In the genomic region with DNA sequence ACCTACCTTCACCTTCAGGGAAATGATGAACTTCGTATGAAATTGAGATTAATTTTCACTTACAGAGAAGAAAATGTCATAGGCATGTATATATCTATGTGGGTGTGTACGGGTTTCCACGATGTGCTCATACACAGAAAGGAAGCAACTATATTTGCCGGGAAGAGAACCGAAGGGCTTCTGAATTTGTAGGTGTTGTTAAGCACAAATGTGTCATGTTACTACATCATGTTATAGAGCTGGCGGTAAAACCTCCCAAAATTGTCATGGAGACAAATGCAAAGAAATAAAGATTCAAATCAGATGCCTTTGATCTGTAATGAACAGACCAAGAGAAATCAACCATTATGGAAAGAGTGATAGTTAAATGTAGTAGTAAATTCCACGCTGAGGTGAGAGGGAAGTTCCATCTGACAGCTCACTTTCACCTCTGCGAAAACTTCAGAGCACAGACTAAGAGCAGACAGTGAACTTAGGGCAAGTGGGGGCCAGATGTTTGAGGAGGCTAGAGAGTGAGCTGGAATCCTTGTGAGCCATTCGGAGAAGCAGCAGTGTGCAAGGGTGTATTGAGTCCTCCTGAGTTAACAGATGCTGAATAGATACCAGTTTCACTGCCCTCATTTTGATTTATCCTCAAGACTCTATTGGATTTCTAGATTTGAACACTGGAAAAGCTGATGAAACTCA, we compare ENCODE assay signal across 6 cellular contexts.
DNase-seq lines count a peak whose midpoint lies in the region; ATAC-seq, FAIRE-seq and TF ChIP-seq lines count a peak whose summit lies in the region.
"Not testable (repeated sequence)": the region's sequence is repeated elsewhere in the genome, so short reads cannot be mapped to it uniquely, and the experiment has no call there.

No MANE protein-coding gene starts in this region.

- POLR2A ChIA-PET in CD4-positive, alpha-beta T cell (lab: Charles Lee), result not testable (repeated sequence)

- H3K4me3 ChIP-seq in bronchial epithelial cell (ENCODE audit: low read depth, low read length), result not testable (repeated sequence)

- H3K4me3 Mint-ChIP-seq in CD4-positive, alpha-beta T cell; activated T-cell treated with anti-CD3 and anti-CD28 coated beads, Interleukin-2, amount 50 U/mL, for 4 hours; activated naive CD4-positive, alpha-beta T cell treated with anti-CD3 and anti-CD28 coated beads for 36 hours; stimulated activated effector memory CD8-positive, alpha-beta T cell treated with anti-CD3 and anti-CD28 coated beads, Interleukin-12 subunit alpha, Interleukin-12 subunit beta, amount 100 ng/mL, for 72 hours: not testable (repeated sequence)

- not testable (repeated sequence) for H3K9me3 Mint-ChIP-seq in CD4-positive, alpha-beta T cell; activated T-cell treated with anti-CD3 and anti-CD28 coated beads, Interleukin-2, amount 50 U/mL, for 4 hours; activated naive CD4-positive, alpha-beta T cell treated with anti-CD3 and anti-CD28 coated beads for 36 hours; stimulated activated effector memory CD8-positive, alpha-beta T cell treated with anti-CD3 and anti-CD28 coated beads, Interleukin-12 subunit alpha, Interleukin-12 subunit beta, amount 100 ng/mL, for 72 hours

- not testable (repeated sequence) for H3K27me3 Mint-ChIP-seq in CD4-positive, alpha-beta T cell; activated T-cell treated with anti-CD3 and anti-CD28 coated beads, Interleukin-2, amount 50 U/mL, for 4 hours (ENCODE audit: low read depth); activated naive CD4-positive, alpha-beta T cell treated with anti-CD3 and anti-CD28 coated beads for 36 hours (ENCODE audit: low read depth)

- H3K36me3 ChIP-seq in bronchial epithelial cell (ENCODE audit: control insufficient read depth, insufficient read depth, low read length), result not testable (repeated sequence)

- intact Hi-C loops in CD4-positive, alpha-beta T cell (cut with DNase I, micrococcal nuclease); activated naive CD4-positive, alpha-beta T cell treated with anti-CD3 and anti-CD28 coated beads for 36 hours (cut with micrococcal nuclease): not testable (repeated sequence)

- ATAC-seq in CD4-positive, alpha-beta T cell (ENCODE audit: poor library complexity), result peak; percentile 68
- peak; percentile 91 to 93 for ATAC-seq in activated CD4-positive, CD25-positive, alpha-beta regulatory T cell treated with anti-CD3 and anti-CD28 coated beads, Interleukin-2, amount 50 U/mL, for 24 hours
- peak; percentile 92 for ATAC-seq in activated T-cell treated with anti-CD3 and anti-CD28 coated beads, Interleukin-2, amount 50 U/mL, for 4 hours
- peak; percentile 87 for ATAC-seq in stimulated activated effector memory CD8-positive, alpha-beta T cell treated with anti-CD3 and anti-CD28 coated beads, Interleukin-12 subunit alpha, Interleukin-12 subunit beta, amount 100 ng/mL, for 72 hours

- H3K27me3 ChIP-seq in CD4-positive, alpha-beta T cell (ENCODE audit: control insufficient read depth, insufficient read depth, low read length); bronchial epithelial cell (ENCODE audit: control insufficient read depth, insufficient read depth, low read length): not testable (repeated sequence)

- not testable (repeated sequence) for TF ChIP-seq CTCF in CD4-positive, alpha-beta T cell (IDR thresholded peaks at IDR 0.05); bronchial epithelial cell (IDR thresholded peaks at IDR 0.05; ENCODE audit: insufficient read depth, low read length, severe bottlenecking)

- not testable (repeated sequence) for H3K27ac ChIP-seq in CD4-positive, alpha-beta T cell (ENCODE audit: low read depth, low read length)

- H3K9me3 ChIP-seq in CD4-positive, alpha-beta T cell (ENCODE audit: control insufficient read depth, low read length), result not testable (repeated sequence)

- not testable (repeated sequence) for H3K36me3 Mint-ChIP-seq in CD4-positive, alpha-beta T cell (ENCODE audit: low read depth); activated T-cell treated with anti-CD3 and anti-CD28 coated beads, Interleukin-2, amount 50 U/mL, for 4 hours (ENCODE audit: insufficient read depth); activated naive CD4-positive, alpha-beta T cell treated with anti-CD3 and anti-CD28 coated beads for 36 hours (ENCODE audit: low read depth); stimulated activated effector memory CD8-positive, alpha-beta T cell treated with anti-CD3 and anti-CD28 coated beads, Interleukin-12 subunit alpha, Interleukin-12 subunit beta, amount 100 ng/mL, for 72 hours

- H3K27ac Mint-ChIP-seq in CD4-positive, alpha-beta T cell; activated naive CD4-positive, alpha-beta T cell treated with anti-CD3 and anti-CD28 coated beads for 36 hours; stimulated activated effector memory CD8-positive, alpha-beta T cell treated with anti-CD3 and anti-CD28 coated beads, Interleukin-12 subunit alpha, Interleukin-12 subunit beta, amount 100 ng/mL, for 72 hours: not testable (repeated sequence)

- CTCF ChIA-PET in CD4-positive, alpha-beta T cell (lab: Charles Lee); activated naive CD4-positive, alpha-beta T cell treated with anti-CD3 and anti-CD28 coated beads for 36 hours (lab: Charles Lee): not testable (repeated sequence)

- FAIRE-seq in bronchial epithelial cell (lab: Jason Lieb, UNC), result peak; percentile 98

- not testable (repeated sequence) for DNase-seq in CD4-positive, alpha-beta T cell; activated T-cell treated with anti-CD3 and anti-CD28 coated beads, Interleukin-2, amount 50 U/mL, for 4 hours; bronchial epithelial cell (ENCODE audit: low read depth); stimulated activated effector memory CD8-positive, alpha-beta T cell treated with anti-CD3 and anti-CD28 coated beads, Interleukin-12 subunit alpha, Interleukin-12 subunit beta, amount 100 ng/mL, for 72 hours (ENCODE audit: low spot score in 2 of 2)
- peak; percentile 3 for DNase-seq in activated naive CD4-positive, alpha-beta T cell treated with anti-CD3 and anti-CD28 coated beads for 36 hours

- H3K4me1 Mint-ChIP-seq in CD4-positive, alpha-beta T cell (ENCODE audit: low read depth); activated T-cell treated with anti-CD3 and anti-CD28 coated beads, Interleukin-2, amount 50 U/mL, for 4 hours (ENCODE audit: low read depth); activated naive CD4-positive, alpha-beta T cell treated with anti-CD3 and anti-CD28 coated beads for 36 hours (ENCODE audit: low read depth); stimulated activated effector memory CD8-positive, alpha-beta T cell treated with anti-CD3 and anti-CD28 coated beads, Interleukin-12 subunit alpha, Interleukin-12 subunit beta, amount 100 ng/mL, for 72 hours: not testable (repeated sequence)
